In the genomic region with DNA sequence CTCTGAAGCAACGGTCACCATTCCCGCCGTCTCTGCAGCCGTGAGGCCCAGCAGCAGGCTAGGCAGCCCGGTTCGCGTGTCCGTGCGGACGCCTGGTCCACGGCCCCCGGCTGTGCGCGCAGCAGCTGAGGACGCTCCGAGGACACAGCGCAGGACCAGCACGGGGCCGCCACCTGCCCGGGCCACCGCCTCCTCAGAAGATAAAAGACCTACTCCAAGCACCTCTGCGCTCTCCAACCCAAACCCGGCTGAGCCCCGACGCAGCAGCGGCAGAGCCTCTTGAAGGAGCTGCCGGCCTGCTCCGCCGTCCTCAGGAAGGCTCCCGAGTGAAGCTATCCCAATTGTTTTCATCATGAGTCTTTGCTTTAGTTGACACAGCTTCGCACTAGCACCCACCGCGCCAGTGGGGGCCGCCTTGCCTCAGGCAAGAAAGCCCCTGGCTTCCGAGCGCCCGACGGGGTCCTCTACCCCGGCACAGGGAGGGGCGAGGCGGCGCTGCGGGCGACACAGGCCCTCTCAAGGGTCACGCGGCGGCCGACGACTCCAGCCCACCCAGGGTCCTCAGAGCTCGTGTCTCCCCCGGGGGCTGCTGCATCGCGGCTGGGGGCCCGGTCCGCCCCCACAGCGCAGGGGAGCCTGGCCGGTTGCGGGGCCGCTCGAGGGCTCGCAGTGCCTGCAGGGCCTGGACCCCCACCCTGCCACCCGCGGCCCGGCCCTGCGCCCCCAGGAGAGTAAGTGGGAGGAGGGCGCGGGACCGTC, we compare ENCODE assay signal across 8 cellular contexts. TPM values are rescaled to one million over a fixed set of nuclear protein-coding genes. Genes with fewer than 3 reads are reported as not detected.
DNase-seq lines count a peak whose midpoint lies in the region; ATAC-seq and TF ChIP-seq lines count a peak whose summit lies in the region.

No MANE protein-coding gene starts in this region.

- H3K9me2 ChIP-seq in DOHH2 (replicated peaks; ENCODE audit: control insufficient read depth, low read length): no peaks in the 10 kb centered on the region

- no peak overlapping the region for H4K8ac ChIP-seq in H9 (replicated peaks; ENCODE audit: insufficient read length, low read depth, low read length)

- ATAC-seq in aorta (ENCODE audit: low FRiP score): peak; percentile 0

- H3K36me3 Mint-ChIP-seq in H9 (ENCODE audit: insufficient read depth in 1 of 3, low read depth in 3 of 3) (peaks cover 1 to 19% (median 3%) of the 10 kb centered on the region in 3 experiments), mesothelial cell of epicardium (peaks cover 8% of the 10 kb centered on the region)

- H3K79me2 ChIP-seq in DOHH2 (ENCODE audit: control insufficient read depth, low read length): peaks cover 71% of the 10 kb centered on the region
- no peaks in the 10 kb centered on the region for H3K79me2 ChIP-seq in H9 (ENCODE audit: insufficient read depth, low read length)

- H3K27me3 Mint-ChIP-seq in H9 (ENCODE audit: low read depth) (peaks cover 2% of the 10 kb centered on the region; the same call in 1 of the 2 replicates), mesothelial cell of epicardium (ENCODE audit: low read depth) (no peaks in the 10 kb centered on the region)

- peak; percentile 19 for TF ChIP-seq CTCF in DOHH2 (IDR thresholded peaks at IDR 0.05; ENCODE audit: low read depth, low read length, poor library complexity, severe bottlenecking)
- TF ChIP-seq CTCF in H9 (conservative IDR thresholded peaks at IDR 0.05): no peak
- TF ChIP-seq CTCF in mesothelial cell of epicardium (IDR thresholded peaks at IDR 0.05; ENCODE audit: unreplicated experiment): no peak
- TF ChIP-seq CTCF in GM13977 (IDR thresholded peaks at IDR 0.05; ENCODE audit: extremely low read depth, insufficient read depth, missing control alignments): no peak

- H3K4me1 ChIP-seq in DOHH2 (ENCODE audit: control insufficient read depth, low read length): peaks cover 79% of the 10 kb centered on the region
- H3K4me1 ChIP-seq in H9 (ENCODE audit: insufficient read depth, low read length): no peaks in the 10 kb centered on the region
- peaks cover 25% of the 10 kb centered on the region for H3K4me1 ChIP-seq in NT2/D1 (ENCODE audit: insufficient read depth, insufficient read length)
- no peaks in the 10 kb centered on the region for H3K4me1 ChIP-seq in aorta (ENCODE audit: control insufficient read depth in 1 of 2, insufficient read depth in 2 of 2, low read length in 2 of 2)

- no peak overlapping the region for H2BK120ac ChIP-seq in H9 (ENCODE audit: low read depth, low read length, poor library complexity, severe bottlenecking)

- no peak overlapping the region for H3K23ac ChIP-seq in H9 (ENCODE audit: insufficient read length, low read depth, low read length)

- H3K4me3 Mint-ChIP-seq in H9: peak overlapping the region; percentile 67 to 80
- H3K4me3 Mint-ChIP-seq in mesothelial cell of epicardium: peak overlapping the region; percentile 87

- H4K5ac ChIP-seq in H9 (ENCODE audit: insufficient read length, low read depth, low read length): no peak overlapping the region

- H3K23me2 ChIP-seq in H9 (ENCODE audit: insufficient read length, low read depth, low read length, poor library complexity, severe bottlenecking): no peaks in the 10 kb centered on the region

- H4K20me1 ChIP-seq in DOHH2 (ENCODE audit: control insufficient read depth, insufficient read depth, low read depth, low read length) (peaks cover 4% of the 10 kb centered on the region), H9 (ENCODE audit: control insufficient read depth, insufficient read depth, insufficient read length) (no peaks in the 10 kb centered on the region)

- no peak overlapping the region for H3K4ac ChIP-seq in H9 (ENCODE audit: low read depth, low read length)

- no CpG with 5 or more reads among the region's 68 CpGs for WGBS in H9 (ENCODE audit: extremely low coverage, insufficient read length, low lambda C conversion rate)
- WGBS in aorta, 2 donors: 5 to 7% methylated on average over 64 to 68 of the region's 68 CpGs

- H2BK20ac ChIP-seq in H9 (ENCODE audit: low read depth, low read length, poor library complexity, severe bottlenecking): no peak overlapping the region

- H3K79me1 ChIP-seq in H9 (ENCODE audit: insufficient read depth, low read depth, low read length, poor library complexity, severe bottlenecking): no peaks in the 10 kb centered on the region

- H3K9me3 ChIP-seq in DOHH2 (ENCODE audit: control insufficient read depth, insufficient read depth, low read length) (no peaks in the 10 kb centered on the region), H9 (ENCODE audit: control insufficient read depth, low read depth, low read length) (no peaks in the 10 kb centered on the region), NT2/D1 (ENCODE audit: insufficient read depth, low read length) (no peaks in the 10 kb centered on the region), aorta (ENCODE audit: control insufficient read depth, low read length) (no peaks in the 10 kb centered on the region)

- in situ Hi-C loops in GM13977 (cut with MboI; ENCODE audit: low pct_unique_long_range_greater_than_20kb, low sequenced_read_pairs, unreplicated experiment): no loop called here

- H3K56ac ChIP-seq in H9 (ENCODE audit: insufficient read length, low read depth, low read length): no peak overlapping the region

- H2AK5ac ChIP-seq in H9 (ENCODE audit: insufficient read length, low read length): no peak overlapping the region

- H3K18ac ChIP-seq in H9 (ENCODE audit: insufficient read length, low read depth, low read length): peak overlapping the region; percentile 40

- H3K36me3 ChIP-seq in DOHH2 (ENCODE audit: control insufficient read depth, low read length) (peaks cover 46% of the 10 kb centered on the region), NT2/D1 (ENCODE audit: insufficient read depth, insufficient read length, low read length) (peaks cover 36% of the 10 kb centered on the region), aorta (ENCODE audit: control insufficient read depth in 1 of 2, insufficient read depth in 2 of 2, low read length in 1 of 2) (no peaks in the 10 kb centered on the region)

- H2AFZ ChIP-seq in H9 (ENCODE audit: low read length): no peak overlapping the region

- H3K9ac ChIP-seq in H9 (ENCODE audit: extremely low read depth, insufficient read length, low read length): no peak overlapping the region
- H3K9ac ChIP-seq in NT2/D1 (ENCODE audit: insufficient read length, low read depth): peak overlapping the region; percentile 87

- H3K4me3 ChIP-seq in DOHH2 (ENCODE audit: low read length) (peak overlapping the region; percentile 91), NT2/D1 (ENCODE audit: insufficient read length, low read depth) (peak overlapping the region; percentile 58), aorta (ENCODE audit: low read length in 2 of 2) (peak overlapping the region; percentile 69 to 84)

- DNase-seq in H9 (peak; percentile 56), NT2/D1 (ENCODE audit: low read depth, low spot score) (no peak), ecto neural progenitor cell (ENCODE audit: low spot score) (peak; percentile 75), mesothelial cell of epicardium (ENCODE audit: low spot score in 2 of 2, unreplicated experiment in 2 of 2) (peak in 1 of 2 experiments; percentile 63), aorta (peak in 1 of 2 donors; percentile 59), GM13977 (ENCODE audit: low spot score) (no peak)
- no peak for DNase-seq in activated CD4-positive, alpha-beta T cell treated with anti-CD3 and anti-CD28 coated beads, Interleukin-2, amount 50 U/mL, for 48 hours

- no peak overlapping the region for H2BK5ac ChIP-seq in H9 (ENCODE audit: insufficient read length, low read length)

- H3K4me2 ChIP-seq in DOHH2 (ENCODE audit: low read length) (peak overlapping the region; percentile 89), H9 (ENCODE audit: insufficient read depth, insufficient read length, low read length) (no peak overlapping the region)

- no peak overlapping the region for H3T11ph ChIP-seq in H9 (ENCODE audit: low read length)

- H3K27ac ChIP-seq in DOHH2 (ENCODE audit: low read depth, low read length) (peak overlapping the region; percentile 98), H9 (ENCODE audit: insufficient read length, low read depth, low read length) (no peak overlapping the region), aorta (ENCODE audit: low read depth in 1 of 2, low read length in 2 of 2) (peak overlapping the region in 1 of 2 donors; percentile 16)

- peak overlapping the region; percentile 31; the same call in 1 of the 2 replicates for H3K14ac ChIP-seq in H9 (ENCODE audit: insufficient read depth, low read length)

- H3K4me1 Mint-ChIP-seq in H9 (peaks cover 13 to 25% of the 10 kb centered on the region in 2 experiments), mesothelial cell of epicardium (peaks cover 19% of the 10 kb centered on the region)

- no peak overlapping the region for H2BK15ac ChIP-seq in H9 (ENCODE audit: low read depth, low read length)

- no peak overlapping the region for H2BK12ac ChIP-seq in H9 (ENCODE audit: insufficient read length, low read depth, low read length)

- H3F3A ChIP-seq in DOHH2 (ENCODE audit: control insufficient read depth, insufficient read depth): peaks cover 49% of the 10 kb centered on the region

- H3K27me3 ChIP-seq in DOHH2 (ENCODE audit: control insufficient read depth, low read length) (no peaks in the 10 kb centered on the region), H9 (ENCODE audit: insufficient read depth, low read length) (no peaks in the 10 kb centered on the region), NT2/D1 (ENCODE audit: insufficient read depth, insufficient read length) (peaks cover 9% of the 10 kb centered on the region), aorta (ENCODE audit: control insufficient read depth in 1 of 2, insufficient read depth in 2 of 2, low read length in 1 of 2) (no peaks in the 10 kb centered on the region)

- H3K9me3 Mint-ChIP-seq in H9 (no peaks in the 10 kb centered on the region), mesothelial cell of epicardium (peaks cover 3% of the 10 kb centered on the region)

- intact Hi-C loops in aorta (cut with DNase I): loop anchor here in 1 of 2 donors (2.0 kb wide), 1 partner anchor 17 kb away; a partner anchor contains a TSS

- H4K91ac ChIP-seq in H9 (ENCODE audit: insufficient read length, low read depth, low read length): no peak overlapping the region

- H3K27ac Mint-ChIP-seq in H9 (peak overlapping the region in 1 of 3 experiments; percentile 93; a peak in 1 of 7 replicates), mesothelial cell of epicardium (peak overlapping the region; percentile 91)

RNA-seq across cellular contexts. Expression of a gene that starts 16.9 kb away (rescaled TPM):
- total RNA-seq in H9 (2021) (1.4 and 1.6 TPM in 2 replicates), mesothelial cell of epicardium (1.0 to 1.6 TPM (median 1.0 TPM) in 3 replicates), aorta (10 to 100 TPM; 17.4 to 44.2 TPM)
- polyA plus RNA-seq in aorta: 1 to 10 TPM; 2.2 to 3.5 TPM

RNA-seq across cellular contexts. Expression of a gene that starts 44.5 kb away (rescaled TPM):
- total RNA-seq in H9 (2021) (not detected in 2 replicates), mesothelial cell of epicardium (5.6 to 6.2 TPM (median 5.8 TPM) in 3 replicates), aorta (not detected)
- not detected for polyA plus RNA-seq in aorta

RNA-seq across cellular contexts. Expression of a gene that starts 52.1 kb away (rescaled TPM):
- 10.2 and 12.3 TPM in 2 replicates for total RNA-seq in H9 (2021)
- 19.2 to 22.0 TPM (median 20.2 TPM) in 3 replicates for total RNA-seq in mesothelial cell of epicardium
- total RNA-seq in aorta: 10 to 100 TPM; 10.8 to 17.0 TPM
- polyA plus RNA-seq in aorta: 1 to 10 TPM; 3.1 to 6.7 TPM

Comparison
In these comparisons a context has a peak if more than half of its experiments do, and no peak if none do; other contexts are left out.
1. DNase-seq: peak in H9 (single experiment) and ecto neural progenitor cell (single experiment); none in NT2/D1 (single experiment), activated CD4-positive, alpha-beta T cell treated with anti-CD3 and anti-CD28 coated beads, Interleukin-2, amount 50 U/mL, for 48 hours (0 of 2) and GM13977 (single experiment).
2. Peak in every context shown above with its lines, with median percentiles within 50 percentile points of each other: H3K4me3 ChIP-seq.